8 cellular contexts compared by ENCODE assay signal in genomic region chr20:1802385-1803215, GRCh38.
DNase-seq lines count a peak whose midpoint lies in the region; ATAC-seq and TF ChIP-seq lines count a peak whose summit lies in the region.

No MANE protein-coding gene starts in this region.

- peak; percentile 37 for DNase-seq in GF-D8 (lab: John Stamatoyannopoulos, UW)
- peak; percentile 82 for DNase-seq in HuH-7.5 (ENCODE audit: low spot score)
- DNase-seq in SW 1271 (lab: John Stamatoyannopoulos, UW): peak; percentile 27 to 39
- peak; percentile 70 for DNase-seq in colonic mucosa
- DNase-seq in left lobe of liver (ENCODE audit: low spot score): peak; percentile 56
- peak; percentile 35 for DNase-seq in stimulated activated CD4-positive, alpha-beta T cell treated with anti-CD3 and anti-CD28 coated beads, Interleukin-1b, Interleukin-23, amount 100 ng/mL, for 48 hours
- DNase-seq in NCI-H510A (lab: John Stamatoyannopoulos, UW): no peak

- H3K9me3 ChIP-seq in colonic mucosa: no peaks in the 10 kb centered on the region

- peak overlapping the region; percentile 53 for H3K4me3 ChIP-seq in colonic mucosa

- H3K27me3 ChIP-seq in colonic mucosa: peaks cover 9% of the 10 kb centered on the region

- peak; percentile 81 for ATAC-seq in left lobe of liver
- no peak for ATAC-seq in GM21360 (IDR thresholded peaks at IDR 0.05; ENCODE audit: unreplicated experiment)

- TF ChIP-seq CTCF in colonic mucosa (IDR thresholded peaks at IDR 0.05): peak; percentile 49

- intact Hi-C loops in colonic mucosa (cut with DNase I): loop anchor here (10.0 kb wide), 1 partner anchor 92 kb away; the partner anchor contains the start of gene SIRPA

- no peaks in the 10 kb centered on the region for H3K36me3 ChIP-seq in colonic mucosa

- H3K4me1 ChIP-seq in colonic mucosa: peaks cover 8% of the 10 kb centered on the region

- peak overlapping the region; percentile 53 for H3K27ac ChIP-seq in colonic mucosa

- peak overlapping the region; percentile 3 to 49 for H3K9ac ChIP-seq in colonic mucosa (ENCODE audit: low read depth in 2 of 2, low read length in 2 of 2)
